ENCODE assay signal across 25 cellular contexts in genomic region chr12:120485914-120486881, GRCh38.
"Had no signal": no experiment of that assay in that cellular context is flagged by ENCODE, and none has a peak within 500 bp of the region (broad histone marks: within the 10 kb centered on the region; RNA-seq: fewer than 3 reads in every experiment).

No MANE protein-coding gene starts in this region.

- H3K4me1 Mint-ChIP-seq: activated naive CD4-positive, alpha-beta T cell treated with anti-CD3 and anti-CD28 coated beads, Interleukin-2, amount 50 U/mL, for 24 hours had no signal

- DNase-seq: activated CD4-positive, alpha-beta T cell treated with anti-CD3 and anti-CD28 coated beads for 1 hour; activated CD4-positive, alpha-beta T cell treated with anti-CD3 and anti-CD28 coated beads, Interleukin-2, amount 50 U/mL, for 1 hour; activated gamma-delta T cell treated with Interleukin-2 at 50 U/mL for 16 hours; activated T-cell treated with anti-CD3 and anti-CD28 coated beads, Interleukin-2, amount 50 U/mL, for 1 hour; anterior cingulate cortex; body of pancreas; cortex of kidney; endodermal cell; esophagus squamous epithelium; gastrocnemius medialis; head of caudate nucleus; islet precursor cell; left cardiac atrium; nephron progenitor cell; psoas muscle; stimulated activated CD4-positive, alpha-beta T cell treated with anti-CD3 and anti-CD28 coated beads, Interleukin-4, amount 100 ng/mL, for 4 hours; stimulated activated naive CD8-positive, alpha-beta T cell treated with anti-CD3 and anti-CD28 coated beads, Interleukin-15, Interleukin-2, amounts not matched to agents 100 U/mL and 50 U/mL, for 24 hours; upper lobe of left lung had no signal

- H3K4me1 ChIP-seq: right atrium auricular region, upper lobe of left lung had no signal

- ATAC-seq: body of pancreas; gastrocnemius medialis; left cardiac atrium; psoas muscle; stimulated activated naive CD8-positive, alpha-beta T cell treated with anti-CD3 and anti-CD28 coated beads, Interleukin-15, Interleukin-2, amounts not matched to agents 100 U/mL and 50 U/mL, for 24 hours had no signal

- H3K27ac Mint-ChIP-seq: activated naive CD4-positive, alpha-beta T cell treated with anti-CD3 and anti-CD28 coated beads, Interleukin-2, amount 50 U/mL, for 24 hours; endodermal cell; memory B cell; nephron progenitor cell; T-helper 2 cell treated with Interferon-gamma antibody and Interleukin-4, amounts not matched to agents 5 μg/mL and 100 μg/mL, for 36 hours had no signal

- H3K27ac ChIP-seq: body of pancreas, cardiac muscle cell, esophagus squamous epithelium, gastrocnemius medialis, pancreas, psoas muscle, right atrium auricular region, upper lobe of left lung, VCaP had no signal

- H3K4me3 Mint-ChIP-seq: activated naive CD4-positive, alpha-beta T cell treated with anti-CD3 and anti-CD28 coated beads, Interleukin-2, amount 50 U/mL, for 24 hours; endodermal cell; memory B cell; nephron progenitor cell; T-helper 2 cell treated with Interferon-gamma antibody and Interleukin-4, amounts not matched to agents 5 μg/mL and 100 μg/mL, for 36 hours had no signal

- H3K27me3 Mint-ChIP-seq: activated naive CD4-positive, alpha-beta T cell treated with anti-CD3 and anti-CD28 coated beads, Interleukin-2, amount 50 U/mL, for 24 hours; memory B cell had no signal

- H3K36me3 ChIP-seq: cardiac muscle cell, gastrocnemius medialis, pancreas, right atrium auricular region had no signal

- H3K9me3 Mint-ChIP-seq: activated naive CD4-positive, alpha-beta T cell treated with anti-CD3 and anti-CD28 coated beads, Interleukin-2, amount 50 U/mL, for 24 hours; endodermal cell; memory B cell; nephron progenitor cell; T-helper 2 cell treated with Interferon-gamma antibody and Interleukin-4, amounts not matched to agents 5 μg/mL and 100 μg/mL, for 36 hours had no signal

- H3K4me3 ChIP-seq: body of pancreas, cardiac muscle cell, esophagus squamous epithelium, gastrocnemius medialis, pancreas, psoas muscle, right atrium auricular region, upper lobe of left lung had no signal

- FAIRE-seq: pancreas had no signal

- H3K27me3 ChIP-seq: body of pancreas, cardiac muscle cell, esophagus squamous epithelium, gastrocnemius medialis, pancreas, right atrium auricular region, upper lobe of left lung had no signal

- H3K9me3 ChIP-seq: body of pancreas, esophagus squamous epithelium, gastrocnemius medialis, pancreas, psoas muscle, right atrium auricular region, upper lobe of left lung had no signal
